ENCODE assay signal across 1 cellular context in genomic region chr4:113849771-113850170, GRCh38.
TF ChIP-seq lines count a peak whose summit lies in the region.

No MANE protein-coding gene starts in this region.

TF ChIP-seq in IMR-90, 13 proteins besides CTCF, POLR2A, EP300 and RAD21 (continued from another document):
- TF ChIP-seq, protein P1, sequence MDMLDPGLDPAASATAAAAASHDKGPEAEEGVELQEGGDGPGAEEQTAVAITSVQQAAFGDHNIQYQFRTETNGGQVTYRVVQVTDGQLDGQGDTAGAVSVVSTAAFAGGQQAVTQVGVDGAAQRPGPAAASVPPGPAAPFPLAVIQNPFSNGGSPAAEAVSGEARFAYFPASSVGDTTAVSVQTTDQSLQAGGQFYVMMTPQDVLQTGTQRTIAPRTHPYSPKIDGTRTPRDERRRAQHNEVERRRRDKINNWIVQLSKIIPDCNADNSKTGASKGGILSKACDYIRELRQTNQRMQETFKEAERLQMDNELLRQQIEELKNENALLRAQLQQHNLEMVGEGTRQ (IDR thresholded peaks at IDR 0.05; ENCODE audit: low read depth, low read length), result no peak
- TF ChIP-seq MAFK (IDR thresholded peaks at IDR 0.05; ENCODE audit: low read depth, low read length), result no peak
- no peak for TF ChIP-seq CHD1 (IDR thresholded peaks at IDR 0.05; ENCODE audit: low read depth, low read length)
- TF ChIP-seq MAZ (IDR thresholded peaks at IDR 0.05; ENCODE audit: borderline replicate concordance, low read depth, low read length), result no peak
- TF ChIP-seq MXI1 (IDR thresholded peaks at IDR 0.05; ENCODE audit: borderline replicate concordance, low read depth, low read length), result no peak
- no peak for TF ChIP-seq BHLHE40 (IDR thresholded peaks at IDR 0.05; ENCODE audit: low read depth, low read length)
- TF ChIP-seq CEBPB (IDR thresholded peaks at IDR 0.05; ENCODE audit: low read depth, low read length), result no peak
